ENCODE assay signal across 10 cellular contexts in genomic region chr7:130909881-130910672, GRCh38.
A peak's percentile ranks its signal among the peaks of the same experiment; 100 is the strongest.
DNase-seq lines count a peak whose midpoint lies in the region; ATAC-seq and TF ChIP-seq lines count a peak whose summit lies in the region.
"Had no signal": no experiment of that assay in that cellular context is flagged by ENCODE, and none has a peak within 500 bp of the region (broad histone marks: within the 10 kb centered on the region; RNA-seq: fewer than 3 reads in every experiment).

No MANE protein-coding gene starts in this region.

- POLR2A ChIA-PET in T-cell (lab: Charles Lee) = interaction anchor here in 1 of 2 donors (1.0 kb wide), 1 partner anchor 29 kb away, joined by 9 read pairs; no protein-coding TSS in a partner anchor

- H3K9me3 Mint-ChIP-seq in T-helper 1 cell treated with Interleukin-12 subunit alpha and Interleukin-12 subunit beta and Interleukin-4 antibody, amounts not matched to agents 30 μg/mL and 1 μg/mL, for 36 hours = no peaks in the 10 kb centered on the region
- H3K9me3 Mint-ChIP-seq in T-cell = no peaks in the 10 kb centered on the region
- H3K9me3 Mint-ChIP-seq: neural crest cell had no signal

- ATAC-seq in T-cell (replicated peaks in 1 of 4) (no peak), GM21423 (IDR thresholded peaks at IDR 0.05; ENCODE audit: unreplicated experiment) (no peak)

- H3K36me3 Mint-ChIP-seq in T-helper 1 cell treated with Interleukin-12 subunit alpha and Interleukin-12 subunit beta and Interleukin-4 antibody, amounts not matched to agents 30 μg/mL and 1 μg/mL, for 36 hours (ENCODE audit: low read depth) = peaks cover 38% of the 10 kb centered on the region
- H3K36me3 Mint-ChIP-seq in T-cell = peaks cover 39% of the 10 kb centered on the region

- H3K27me3 Mint-ChIP-seq in T-helper 1 cell treated with Interleukin-12 subunit alpha and Interleukin-12 subunit beta and Interleukin-4 antibody, amounts not matched to agents 30 μg/mL and 1 μg/mL, for 36 hours (ENCODE audit: low read depth) = no peaks in the 10 kb centered on the region
- no peaks in the 10 kb centered on the region for H3K27me3 Mint-ChIP-seq in T-cell

- peaks cover 69% of the 10 kb centered on the region for H3K4me1 Mint-ChIP-seq in T-helper 1 cell treated with Interleukin-12 subunit alpha and Interleukin-12 subunit beta and Interleukin-4 antibody, amounts not matched to agents 30 μg/mL and 1 μg/mL, for 36 hours (ENCODE audit: low read depth)
- peaks cover 79 to 86% (median 81%) of the 10 kb centered on the region in 3 donors for H3K4me1 Mint-ChIP-seq in T-cell

- peak overlapping the region in 12 of 21 experiments; percentile 5 to 95 (median 88) for H3K27ac ChIP-seq in skin epidermis

- TF ChIP-seq CTCF in epithelial cell of esophagus (IDR thresholded peaks at IDR 0.05; ENCODE audit: insufficient read depth, low read depth, low read length, missing control alignments) = no peak

- H3K4me3 Mint-ChIP-seq in T-helper 1 cell treated with Interleukin-12 subunit alpha and Interleukin-12 subunit beta and Interleukin-4 antibody, amounts not matched to agents 30 μg/mL and 1 μg/mL, for 36 hours = peak overlapping the region; percentile 20
- H3K4me3 Mint-ChIP-seq in T-cell = peak overlapping the region; percentile 6 to 82 (median 52)
- H3K4me3 Mint-ChIP-seq: neural crest cell had no signal

- CTCF ChIA-PET in T-cell (lab: Charles Lee) = interaction anchor here in 1 of 2 donors (0.5 to 1.7 kb wide), 2 partner anchors 56 to 72 kb away, joined by 4 to 6 read pairs; no protein-coding TSS in a partner anchor

- peak overlapping the region; percentile 64 for H3K27ac Mint-ChIP-seq in T-helper 1 cell treated with Interleukin-12 subunit alpha and Interleukin-12 subunit beta and Interleukin-4 antibody, amounts not matched to agents 30 μg/mL and 1 μg/mL, for 36 hours
- peak overlapping the region; percentile 58 to 90 for H3K27ac Mint-ChIP-seq in T-cell

- DNase-seq in T-helper 1 cell = no peak
- no peak for DNase-seq in T-cell
- peak; percentile 71 for DNase-seq in epithelial cell of esophagus (ENCODE audit: low read depth)
- DNase-seq in NCI-H748 (lab: John Stamatoyannopoulos, UW; ENCODE audit: unreplicated experiment) = no peak
- no peak for DNase-seq in NCI-H1436 treated with DMSO at 0.1 percent for 48 hours (lab: John Stamatoyannopoulos, UW)
- DNase-seq: RPMI8226 had no signal

- H3K4me3 ChIP-seq in epithelial cell of esophagus (ENCODE audit: low read length) (peak overlapping the region; percentile 57), skin epidermis (peak overlapping the region in 2 of 7 experiments; percentile 34 to 36)
